In genomic region chr19:18831524-18832330, GRCh38 we compare ENCODE assay signal across 8 cellular contexts. TPM values are rescaled to one million over a fixed set of nuclear protein-coding genes. Genes with fewer than 3 reads are reported as not detected.
DNase-seq lines count a peak whose midpoint lies in the region; ATAC-seq and TF ChIP-seq lines count a peak whose summit lies in the region.

Gene UPF1, plus strand, starts transcription at chr19:18831959. Its CDS starts 251 bp downstream, at chr19:18832210.

- H3K36me3 Mint-ChIP-seq in endothelial cell (ENCODE audit: low read depth, unreplicated experiment) = peaks cover 13% of the 10 kb centered on the region
- peaks cover 4% of the 10 kb centered on the region for H3K36me3 Mint-ChIP-seq in mesothelial cell of epicardium

- H3K27me3 Mint-ChIP-seq in endothelial cell (ENCODE audit: unreplicated experiment) = peaks cover 2% of the 10 kb centered on the region
- peaks cover 3% of the 10 kb centered on the region for H3K27me3 Mint-ChIP-seq in mesothelial cell of epicardium (ENCODE audit: low read depth)

- H3K9me3 Mint-ChIP-seq in endothelial cell (ENCODE audit: unreplicated experiment) (no peaks in the 10 kb centered on the region), mesothelial cell of epicardium (peaks cover 4% of the 10 kb centered on the region)

- DNase-seq in COLO829 (ENCODE audit: low spot score) (peak; percentile 95), HUDEP-2 (lab: John Stamatoyannopoulos, UW; ENCODE audit: unreplicated experiment in 76 of 76) (peak in 75 of 76 experiments; percentile 43 to 99 (median 96)), NOMO-1 treated with dmso at 0.1 percent for 144 hours (lab: John Stamatoyannopoulos, UW; ENCODE audit: unreplicated experiment) (peak; percentile 91), endothelial cell (ENCODE audit: low spot score) (peak; percentile 96), mesothelial cell of epicardium (ENCODE audit: low spot score in 2 of 2, unreplicated experiment in 2 of 2) (peak; percentile 97 to 98)
- peak; percentile 73 for DNase-seq in activated CD8-positive, alpha-beta memory T cell treated with anti-CD3 and anti-CD28 coated beads, Interleukin-2, amount 50 U/mL, for 1 hour (ENCODE audit: extremely low read depth)
- peak; percentile 96 to 97 for DNase-seq in stimulated activated CD8-positive, alpha-beta memory T cell treated with anti-CD3 and anti-CD28 coated beads, Interleukin-15, amount 100 ng/mL, for 48 hours (ENCODE audit: low read depth in 2 of 2)

- H3K4me3 Mint-ChIP-seq in endothelial cell (ENCODE audit: unreplicated experiment) (peak within 1 kb of the TSS; percentile 98), mesothelial cell of epicardium (peak within 1 kb of the TSS; percentile 94)

- peak; percentile 56 for ATAC-seq in GM21367 (IDR thresholded peaks at IDR 0.05; ENCODE audit: unreplicated experiment)

- TF ChIP-seq CTCF in endothelial cell (IDR thresholded peaks at IDR 0.05; ENCODE audit: unreplicated experiment) (no peak), mesothelial cell of epicardium (IDR thresholded peaks at IDR 0.05; ENCODE audit: unreplicated experiment) (no peak)

- H3K4me1 Mint-ChIP-seq in endothelial cell (ENCODE audit: unreplicated experiment) = peaks cover 27% of the 10 kb centered on the region
- peaks cover 32% of the 10 kb centered on the region for H3K4me1 Mint-ChIP-seq in mesothelial cell of epicardium

- H3K27ac Mint-ChIP-seq in endothelial cell (ENCODE audit: unreplicated experiment) (peak within 1 kb of the TSS; percentile 77), mesothelial cell of epicardium (peak within 1 kb of the TSS; percentile 97)

RNA-seq across cellular contexts. Expression of gene UPF1, which starts in this region (rescaled TPM):
- total RNA-seq in endothelial cell (ENCODE audit: unreplicated experiment) (69.8 TPM), mesothelial cell of epicardium (72.1 to 73.3 TPM (median 73.0 TPM) in 3 replicates)

Comparison
In these comparisons a context has a peak if more than half of its experiments do, and no peak if none do; other contexts are left out.
1. Peak in every context shown above with its lines: DNase-seq and ATAC-seq.